In genomic region chr1:193322218-193322617, GRCh38 we compare ENCODE assay signal across 1 cellular context.
TF ChIP-seq lines count a peak whose summit lies in the region.

No MANE protein-coding gene starts in this region.

TF ChIP-seq in SK-N-SH treated with all-trans-retinoic acid at 6 μM for 48 hours, 23 proteins besides CTCF, POLR2A, EP300 and RAD21 (continued from another document):
- TF ChIP-seq PATZ1 (CRISPR knock-in tag; IDR thresholded peaks at IDR 0.05; ENCODE audit: borderline replicate concordance) (no peak), TSHZ2 (CRISPR knock-in tag; IDR thresholded peaks at IDR 0.05) (no peak)
